In genomic region chr13:50762969-50763568, GRCh38 we compare ENCODE assay signal across 21 cellular contexts.
DNase-seq lines count a peak whose midpoint lies in the region; ATAC-seq, FAIRE-seq and TF ChIP-seq lines count a peak whose summit lies in the region.
"Had no signal": no experiment of that assay in that cellular context is flagged by ENCODE, and none has a peak within 500 bp of the region (broad histone marks: within the 10 kb centered on the region; RNA-seq: fewer than 3 reads in every experiment).

No MANE protein-coding gene starts in this region.

- peak overlapping the region; percentile 90 for H3K27ac Mint-ChIP-seq in memory B cell
- H3K27ac Mint-ChIP-seq: CD8-positive, alpha-beta memory T cell had no signal

- H3K9me3 Mint-ChIP-seq in memory B cell = no peaks in the 10 kb centered on the region
- H3K9me3 Mint-ChIP-seq: CD8-positive, alpha-beta memory T cell had no signal

- peaks cover 30% of the 10 kb centered on the region for H3K4me1 Mint-ChIP-seq in memory B cell
- H3K4me1 Mint-ChIP-seq: CD8-positive, alpha-beta memory T cell had no signal

- no peak overlapping the region for H3K27ac ChIP-seq in SU-DHL-6 (ENCODE audit: low read depth, low read length)

- no peaks in the 10 kb centered on the region for H3K9me2 ChIP-seq in SU-DHL-6 (replicated peaks; ENCODE audit: insufficient read depth, low read length)

- peak overlapping the region; percentile 30 for H3K4me2 ChIP-seq in SU-DHL-6 (ENCODE audit: low read depth, low read length, poor library complexity, severe bottlenecking)

- FAIRE-seq in GM19239 (lab: Jason Lieb, UNC) (peak; percentile 35), H54 (lab: Jason Lieb, UNC) (no peak)
- FAIRE-seq: D721Med, G401.6 had no signal

- peak overlapping the region; percentile 52 for H2AFZ ChIP-seq in SU-DHL-6 (ENCODE audit: low read depth, low read length, severe bottlenecking)

- ATAC-seq in memory B cell (ENCODE audit: low read depth) (peak; percentile 88), HG02759 (IDR thresholded peaks at IDR 0.05; ENCODE audit: unreplicated experiment) (no peak)
- ATAC-seq: HCT116, SK-N-SH treated with all-trans-retinoic acid at 6 μM for 48 hours had no signal

- no peak for DNase-seq in GM19239 (ENCODE audit: insufficient read length, low spot score)
- peak in 1 of 2 donors; percentile 3 for DNase-seq in memory B cell (ENCODE audit: low spot score in 2 of 2)
- DNase-seq in NCI-H1048 (lab: John Stamatoyannopoulos, UW) = no peak
- no peak for DNase-seq in H54 (ENCODE audit: insufficient read length, low spot score)
- DNase-seq in activated naive CD4-positive, alpha-beta T cell (lab: John Stamatoyannopoulos, UW) = no peak
- DNase-seq: BE2C; CD8-positive, alpha-beta memory T cell; DMS79; MG63; NCI-H1105 treated with DMSO at 0.1 percent for 48 hours; NCI-H187; NCI-H345; NCI-H69; OCI-M1; SHP77 treated with DMSO at 0.1 percent for 48 hours had no signal

- no peaks in the 10 kb centered on the region for H3K79me2 ChIP-seq in SU-DHL-6 (ENCODE audit: insufficient read depth, low read length)

- peaks cover 2% of the 10 kb centered on the region for H3K36me3 Mint-ChIP-seq in memory B cell

- TF ChIP-seq CTCF in SU-DHL-6 (IDR thresholded peaks at IDR 0.05; ENCODE audit: insufficient read depth, low read length, poor library complexity, severe bottlenecking) = no peak

- no peaks in the 10 kb centered on the region for H3F3A ChIP-seq in SU-DHL-6 (ENCODE audit: insufficient read depth)

- H3K27me3 Mint-ChIP-seq in memory B cell = no peaks in the 10 kb centered on the region

- H3K27me3 ChIP-seq in SU-DHL-6 (ENCODE audit: low read length) = no peaks in the 10 kb centered on the region
- H3K27me3 ChIP-seq: BE2C, MG63 had no signal

- no peak overlapping the region for H3K4me3 ChIP-seq in SU-DHL-6 (ENCODE audit: insufficient read depth, low read length, poor library complexity, severe bottlenecking)
- H3K4me3 ChIP-seq: MG63 had no signal

- H3K9ac ChIP-seq in SU-DHL-6 (ENCODE audit: low read length) = no peak overlapping the region

- H3K9me3 ChIP-seq in SU-DHL-6 (ENCODE audit: insufficient read depth, low read length) = no peaks in the 10 kb centered on the region
- H3K9me3 ChIP-seq: BE2C, MG63 had no signal

- no peaks in the 10 kb centered on the region for H3K36me3 ChIP-seq in SU-DHL-6 (ENCODE audit: low read length)
- H3K36me3 ChIP-seq: BE2C, MG63 had no signal

- no peak for TF ChIP-seq POLR2A in H54 (IDR thresholded peaks at IDR 0.05; ENCODE audit: low read depth, low read length)

- no peaks in the 10 kb centered on the region for H4K20me1 ChIP-seq in SU-DHL-6 (ENCODE audit: low read depth, low read length)

- H3K4me3 Mint-ChIP-seq in memory B cell = peak overlapping the region; percentile 53
- H3K4me3 Mint-ChIP-seq: CD8-positive, alpha-beta memory T cell had no signal
